ENCODE assay signal across 21 cellular contexts in the genomic region with DNA sequence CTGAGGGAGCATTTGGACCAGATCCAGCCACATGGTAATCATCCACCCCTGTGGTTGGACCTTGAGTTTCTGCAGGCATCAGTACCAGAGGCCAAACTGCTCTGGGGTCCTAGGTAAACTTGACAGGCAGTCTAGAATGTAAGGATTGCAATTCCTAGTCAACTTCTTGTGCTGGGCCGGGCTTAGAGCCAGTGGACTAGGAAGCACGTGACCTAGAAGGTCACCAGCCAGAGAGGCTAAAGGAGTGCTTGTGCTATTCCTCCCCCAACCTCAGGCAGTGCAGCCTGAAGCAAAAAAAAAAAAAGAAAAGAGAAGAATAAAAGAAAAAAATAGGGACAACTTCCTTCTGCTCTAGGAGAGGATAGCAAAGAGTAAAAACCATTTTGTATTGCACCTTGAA.
"Had no signal": no experiment of that assay in that cellular context is flagged by ENCODE, and none has a peak within 500 bp of the region (broad histone marks: within the 10 kb centered on the region; RNA-seq: fewer than 3 reads in every experiment).

No MANE protein-coding gene starts in this region.

- H3K36me3 ChIP-seq: MG63 had no signal

- ATAC-seq: SK-N-SH treated with all-trans-retinoic acid at 6 μM for 48 hours had no signal

- FAIRE-seq: HTR-8/SVneo, RCC 7860 had no signal

- H3K27me3 ChIP-seq: MG63 had no signal

- H3K27ac ChIP-seq: HL-60 had no signal

- H3K4me3 ChIP-seq: MG63 had no signal

- DNase-seq: Karpas-422, KG1, MG63, NCI-H1092 treated with DMSO at 0.1 percent for 48 hours, NCI-H1436, NCI-H187, NCI-H2029, NCI-H2081 treated with DMSO at 0.1 percent for 48 hours, NCI-H2171, NCI-H226, NCI-H446, NCI-H510A, NCI-H524 treated with DMSO at 0.1 percent for 48 hours, NCI-H69, NCI-H774, RPMI8226, SHP77 had no signal
